In genomic region chr3:196938124-196938523, GRCh38 we compare ENCODE assay signal across 1 cellular context.
TF ChIP-seq lines count a peak whose summit lies in the region.

No MANE protein-coding gene starts in this region.

TF ChIP-seq in HCT116, 20 proteins besides CTCF, POLR2A, EP300 and RAD21:
- TF ChIP-seq SIN3A (IDR thresholded peaks at IDR 0.05; ENCODE audit: low read depth) (no peak), MAX (IDR thresholded peaks at IDR 0.05) (no peak), ATF3 (IDR thresholded peaks at IDR 0.05) (no peak), CEBPB (IDR thresholded peaks at IDR 0.05; ENCODE audit: low read depth) (no peak), ZBTB33 (IDR thresholded peaks at IDR 0.05; ENCODE audit: extremely low read depth, insufficient replicate concordance, low read length) (no peak), SRF (IDR thresholded peaks at IDR 0.05; ENCODE audit: low read depth) (no peak), FOSL1 (IDR thresholded peaks at IDR 0.05; ENCODE audit: low read depth) (no peak), TCF7L2 (IDR thresholded peaks at IDR 0.05; ENCODE audit: borderline replicate concordance, extremely low read depth, insufficient read depth, insufficient read length) (no peak), POLR2AphosphoS5 (IDR thresholded peaks at IDR 0.05; ENCODE audit: low read depth, low read length) (no peak), YY1 (IDR thresholded peaks at IDR 0.05; ENCODE audit: extremely low read depth, insufficient replicate concordance, low read depth, low read length) (no peak), EZH2phosphoT487 (IDR thresholded peaks at IDR 0.05; ENCODE audit: borderline replicate concordance) (no peak), SP1 (IDR thresholded peaks at IDR 0.05; ENCODE audit: low read depth) (no peak), ZNF274 (IDR thresholded peaks at IDR 0.05; ENCODE audit: low read depth, low read length) (no peak), JUND (IDR thresholded peaks at IDR 0.05) (no peak), REST (IDR thresholded peaks at IDR 0.05; ENCODE audit: low read depth) (no peak)
